ENCODE assay signal across 37 cellular contexts in the genomic region with DNA sequence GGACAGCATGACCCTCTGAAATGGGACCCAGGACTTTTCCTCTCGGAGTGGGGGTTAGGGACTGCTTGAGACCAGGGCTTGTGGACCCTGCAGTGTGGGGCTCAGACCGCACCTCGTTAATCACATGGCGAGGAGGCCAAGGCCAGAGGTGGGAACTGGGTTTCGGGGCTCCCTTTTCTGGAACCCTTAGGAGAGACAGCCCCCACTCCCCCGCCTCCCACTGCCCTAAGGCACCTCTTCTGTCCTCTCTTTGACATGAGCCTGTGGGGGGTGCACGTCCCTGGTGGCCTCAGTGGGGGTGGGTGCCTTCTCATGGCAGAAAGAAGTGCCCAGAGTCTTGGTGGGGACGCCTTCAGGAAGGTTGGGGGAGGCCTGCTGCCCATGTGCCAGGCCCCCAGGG. TPM values are rescaled to one million over a fixed set of nuclear protein-coding genes. Genes with fewer than 3 reads are reported as not detected.
"Had no signal": no experiment of that assay in that cellular context is flagged by ENCODE, and none has a peak within 500 bp of the region (broad histone marks: within the 10 kb centered on the region; RNA-seq: fewer than 3 reads in every experiment).

No MANE protein-coding gene starts in this region.

- H3K4me3 Mint-ChIP-seq: activated CD8-positive, alpha-beta T cell treated with anti-CD3 and anti-CD28 coated beads for 36 hours; activated naive CD8-positive, alpha-beta T cell treated with anti-CD3 and anti-CD28 coated beads for 36 hours; activated T-cell treated with anti-CD3 and anti-CD28 coated beads, Interleukin-2, amount 50 U/mL, for 72 hours; activated T-helper 17 cell treated with anti-CD3 and anti-CD28 coated beads, Interleukin-2, amount 50 U/mL, for 72 hours; central memory CD8-positive, alpha-beta T cell had no signal

- H3K4me2 ChIP-seq: KMS-11 had no signal

- DNase-seq: activated CD4-positive, alpha-beta T cell treated with anti-CD3 and anti-CD28 coated beads for 1 hour; activated CD4-positive, alpha-beta T cell treated with anti-CD3 and anti-CD28 coated beads for 48 hours; activated CD4-positive, alpha-beta T cell treated with anti-CD3 and anti-CD28 coated beads, Interleukin-2, amount 50 U/mL, for 4 hours; activated CD4-positive, CD25-positive, alpha-beta regulatory T cell; activated CD8-positive, alpha-beta T cell treated with anti-CD3 and anti-CD28 coated beads for 36 hours; activated effector memory CD4-positive, alpha-beta T cell treated with anti-CD3 and anti-CD28 coated beads, Interleukin-2, amount 50 U/mL, for 16 hours; activated naive CD4-positive, alpha-beta T cell; activated naive CD4-positive, alpha-beta T cell treated with anti-CD3 and anti-CD28 coated beads, Interleukin-2, amount 50 U/mL, for 16 hours; activated naive CD8-positive, alpha-beta T cell treated with anti-CD3 and anti-CD28 coated beads for 36 hours; activated T-cell treated with anti-CD3 and anti-CD28 coated beads, Interleukin-2, amount 50 U/mL, for 1 hour; activated T-cell treated with anti-CD3 and anti-CD28 coated beads, Interleukin-2, amount 50 U/mL, for 72 hours; amniotic stem cell; MM.1S; MV-4-11; NCI-H1092; NCI-H1436 treated with DMSO at 0.1 percent for 48 hours; NCI-H1694 treated with DMSO at 0.1 percent for 48 hours; NCI-H2029; NCI-H510A treated with DMSO at 0.1 percent for 48 hours; NCI-H526 treated with DMSO at 0.1 percent for 48 hours; NCI-H774; RPMI8226; SHP77; SJCRH30; T1000; WERI-Rb-1 had no signal

- H3K4me1 Mint-ChIP-seq: activated naive CD8-positive, alpha-beta T cell treated with anti-CD3 and anti-CD28 coated beads for 36 hours; activated T-helper 17 cell treated with anti-CD3 and anti-CD28 coated beads, Interleukin-2, amount 50 U/mL, for 72 hours; central memory CD8-positive, alpha-beta T cell had no signal

- H3K9me3 ChIP-seq: ascending aorta, SJCRH30 had no signal

- H3K4me1 ChIP-seq: ascending aorta, SJCRH30 had no signal

- H3K27me3 ChIP-seq: ascending aorta, cardiac muscle cell, SJCRH30 had no signal

- H3K27ac ChIP-seq: ascending aorta, cardiac muscle cell, KMS-11, SJCRH30, SK-N-MC, WERI-Rb-1 had no signal

- H3K9ac ChIP-seq: KMS-11 had no signal

- ATAC-seq: activated CD8-positive, alpha-beta T cell treated with anti-CD3 and anti-CD28 coated beads for 36 hours; activated T-cell treated with anti-CD3 and anti-CD28 coated beads, Interleukin-2, amount 50 U/mL, for 72 hours; activated T-helper 17 cell treated with anti-CD3 and anti-CD28 coated beads, Interleukin-2, amount 50 U/mL, for 72 hours; Panc1 had no signal

- H3K27ac Mint-ChIP-seq: activated CD8-positive, alpha-beta T cell treated with anti-CD3 and anti-CD28 coated beads for 36 hours; activated naive CD8-positive, alpha-beta T cell treated with anti-CD3 and anti-CD28 coated beads for 36 hours; activated T-cell treated with anti-CD3 and anti-CD28 coated beads, Interleukin-2, amount 50 U/mL, for 72 hours; activated T-helper 17 cell treated with anti-CD3 and anti-CD28 coated beads, Interleukin-2, amount 50 U/mL, for 72 hours had no signal

- H3K36me3 ChIP-seq: ascending aorta, cardiac muscle cell, WERI-Rb-1 had no signal

- H3K36me3 Mint-ChIP-seq: activated naive CD8-positive, alpha-beta T cell treated with anti-CD3 and anti-CD28 coated beads for 36 hours had no signal

- H3K4me3 ChIP-seq: ascending aorta, cardiac muscle cell, SJCRH30, SK-N-MC had no signal

- H3K27me3 Mint-ChIP-seq: activated CD8-positive, alpha-beta T cell treated with anti-CD3 and anti-CD28 coated beads for 36 hours; activated T-helper 17 cell treated with anti-CD3 and anti-CD28 coated beads, Interleukin-2, amount 50 U/mL, for 72 hours had no signal

- H3K9me3 Mint-ChIP-seq: activated CD8-positive, alpha-beta T cell treated with anti-CD3 and anti-CD28 coated beads for 36 hours; activated naive CD8-positive, alpha-beta T cell treated with anti-CD3 and anti-CD28 coated beads for 36 hours; activated T-cell treated with anti-CD3 and anti-CD28 coated beads, Interleukin-2, amount 50 U/mL, for 72 hours; activated T-helper 17 cell treated with anti-CD3 and anti-CD28 coated beads, Interleukin-2, amount 50 U/mL, for 72 hours; central memory CD8-positive, alpha-beta T cell had no signal

RNA-seq across cellular contexts. Expression of a gene that starts 24.3 kb away (rescaled TPM):
- total RNA-seq: activated CD8-positive, alpha-beta memory T cell treated with anti-CD3 and anti-CD28 coated beads for 36 hours; activated CD8-positive, alpha-beta T cell treated with anti-CD3 and anti-CD28 coated beads for 36 hours; activated naive CD8-positive, alpha-beta T cell treated with anti-CD3 and anti-CD28 coated beads for 36 hours; activated T-cell treated with anti-CD3 and anti-CD28 coated beads, Interleukin-2, amount 50 U/mL, for 72 hours; activated T-helper 17 cell treated with anti-CD3 and anti-CD28 coated beads, Interleukin-2, amount 50 U/mL, for 72 hours; ascending aorta; LHCN-M2; T-helper 1 cell treated with Interleukin-12 subunit alpha and Interleukin-12 subunit beta and Interleukin-4 antibody, amounts not matched to agents 30 ng/mL and 1 ng/mL, for 36 hours; T-helper 2 cell treated with Interferon-gamma antibody and Interleukin-4, amounts not matched to agents 100 ng/mL and 5 ng/mL, for 36 hours had no signal
- polyA plus RNA-seq: cardiac muscle cell had no signal

RNA-seq across cellular contexts. Expression of a gene that starts 53.3 kb away (rescaled TPM):
- total RNA-seq: activated CD8-positive, alpha-beta memory T cell treated with anti-CD3 and anti-CD28 coated beads for 36 hours; activated CD8-positive, alpha-beta T cell treated with anti-CD3 and anti-CD28 coated beads for 36 hours; activated T-cell treated with anti-CD3 and anti-CD28 coated beads, Interleukin-2, amount 50 U/mL, for 72 hours; activated T-helper 17 cell treated with anti-CD3 and anti-CD28 coated beads, Interleukin-2, amount 50 U/mL, for 72 hours; cardiac muscle cell; T-helper 1 cell treated with Interleukin-12 subunit alpha and Interleukin-12 subunit beta and Interleukin-4 antibody, amounts not matched to agents 30 ng/mL and 1 ng/mL, for 36 hours; T-helper 2 cell treated with Interferon-gamma antibody and Interleukin-4, amounts not matched to agents 100 ng/mL and 5 ng/mL, for 36 hours had no signal
- polyA plus RNA-seq: cardiac muscle cell had no signal
